Comparison of ENCODE assay signal across 1 cellular context in the genomic region with DNA sequence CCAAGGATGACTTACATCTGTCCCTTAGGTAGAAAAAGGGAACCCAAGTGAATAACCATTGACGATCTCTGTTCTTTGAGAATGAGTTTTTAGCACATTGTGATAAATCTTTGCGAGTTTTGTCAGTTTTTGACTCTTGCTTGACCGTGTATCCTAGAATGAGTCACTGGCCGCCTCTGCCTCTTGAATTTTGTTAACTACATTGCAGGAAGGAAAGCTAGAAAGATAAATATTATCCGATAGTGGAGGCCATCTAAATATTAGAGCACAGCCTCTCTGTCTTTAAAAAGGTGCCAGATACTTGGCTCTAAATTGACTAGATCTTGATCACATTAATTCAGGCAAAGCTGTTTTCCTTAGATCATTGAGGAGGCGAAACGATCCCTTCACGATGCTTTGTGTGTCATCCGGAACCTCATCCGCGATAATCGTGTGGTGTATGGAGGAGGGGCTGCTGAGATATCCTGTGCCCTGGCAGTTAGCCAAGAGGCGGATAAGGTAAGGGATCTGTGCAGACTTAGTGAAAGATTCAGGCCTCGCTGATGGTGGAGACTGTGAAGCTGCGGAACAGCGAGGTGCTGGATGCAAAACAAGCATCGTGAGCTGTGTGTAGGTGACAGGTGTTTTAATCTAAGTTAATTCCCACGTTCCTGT.
TF ChIP-seq lines count a peak whose summit lies in the region.

No MANE protein-coding gene starts in this region.

TF ChIP-seq in K562, 482 proteins besides CTCF, POLR2A, EP300 and RAD21:
- TF ChIP-seq NFIX (CRISPR knock-in tag; IDR thresholded peaks at IDR 0.05; ENCODE audit: low read depth) (peak; percentile 50), FOSL1 (tag; conservative IDR thresholded peaks at IDR 0.05) (peak; percentile 65), ETV1 (tag; conservative IDR thresholded peaks at IDR 0.05; ENCODE audit: low read depth) (peak; percentile 65; the same call in 1 of the 2 replicates), JUND (IDR thresholded peaks at IDR 0.05; ENCODE audit: borderline replicate concordance, low read depth, low read length) (peak; percentile 66), JUND (tag; IDR thresholded peaks at IDR 0.05; ENCODE audit: borderline replicate concordance, low read depth, low read length) (peak; percentile 30; the same call in 1 of the 3 replicates), RCOR1 (IDR thresholded peaks at IDR 0.05; ENCODE audit: borderline replicate concordance in 1 of 2, low read depth in 2 of 2, low read length in 2 of 2) (peak in 1 of 2 experiments; percentile 64; a peak in 1 of 4 replicates), SOX6 (IDR thresholded peaks at IDR 0.05) (peak; percentile 13; the same call in 1 of the 2 replicates), POLR2AphosphoS5 (IDR thresholded peaks at IDR 0.05; ENCODE audit: control insufficient read depth, insufficient read depth, low read depth, low read length) (peak; percentile 50; the same call in 1 of the 2 replicates), ARID1B (IDR thresholded peaks at IDR 0.05) (peak; percentile 48), ZBED1 (IDR thresholded peaks at IDR 0.05) (peak; percentile 86; the same call in 1 of the 2 replicates), SMARCA4 (IDR thresholded peaks at IDR 0.05) (peak; percentile 37; the same call in 1 of the 2 replicates), NFIC (IDR thresholded peaks at IDR 0.05) (peak; percentile 96)
- TF ChIP-seq, protein P1, sequence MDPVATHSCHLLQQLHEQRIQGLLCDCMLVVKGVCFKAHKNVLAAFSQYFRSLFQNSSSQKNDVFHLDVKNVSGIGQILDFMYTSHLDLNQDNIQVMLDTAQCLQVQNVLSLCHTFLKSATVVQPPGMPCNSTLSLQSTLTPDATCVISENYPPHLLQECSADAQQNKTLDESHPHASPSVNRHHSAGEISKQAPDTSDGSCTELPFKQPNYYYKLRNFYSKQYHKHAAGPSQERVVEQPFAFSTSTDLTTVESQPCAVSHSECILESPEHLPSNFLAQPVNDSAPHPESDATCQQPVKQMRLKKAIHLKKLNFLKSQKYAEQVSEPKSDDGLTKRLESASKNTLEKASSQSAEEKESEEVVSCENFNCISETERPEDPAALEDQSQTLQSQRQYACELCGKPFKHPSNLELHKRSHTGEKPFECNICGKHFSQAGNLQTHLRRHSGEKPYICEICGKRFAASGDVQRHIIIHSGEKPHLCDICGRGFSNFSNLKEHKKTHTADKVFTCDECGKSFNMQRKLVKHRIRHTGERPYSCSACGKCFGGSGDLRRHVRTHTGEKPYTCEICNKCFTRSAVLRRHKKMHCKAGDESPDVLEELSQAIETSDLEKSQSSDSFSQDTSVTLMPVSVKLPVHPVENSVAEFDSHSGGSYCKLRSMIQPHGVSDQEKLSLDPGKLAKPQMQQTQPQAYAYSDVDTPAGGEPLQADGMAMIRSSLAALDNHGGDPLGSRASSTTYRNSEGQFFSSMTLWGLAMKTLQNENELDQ (CRISPR knock-in tag; IDR thresholded peaks at IDR 0.05; ENCODE audit: borderline replicate concordance) = no peak
- TF ChIP-seq, protein P2, sequence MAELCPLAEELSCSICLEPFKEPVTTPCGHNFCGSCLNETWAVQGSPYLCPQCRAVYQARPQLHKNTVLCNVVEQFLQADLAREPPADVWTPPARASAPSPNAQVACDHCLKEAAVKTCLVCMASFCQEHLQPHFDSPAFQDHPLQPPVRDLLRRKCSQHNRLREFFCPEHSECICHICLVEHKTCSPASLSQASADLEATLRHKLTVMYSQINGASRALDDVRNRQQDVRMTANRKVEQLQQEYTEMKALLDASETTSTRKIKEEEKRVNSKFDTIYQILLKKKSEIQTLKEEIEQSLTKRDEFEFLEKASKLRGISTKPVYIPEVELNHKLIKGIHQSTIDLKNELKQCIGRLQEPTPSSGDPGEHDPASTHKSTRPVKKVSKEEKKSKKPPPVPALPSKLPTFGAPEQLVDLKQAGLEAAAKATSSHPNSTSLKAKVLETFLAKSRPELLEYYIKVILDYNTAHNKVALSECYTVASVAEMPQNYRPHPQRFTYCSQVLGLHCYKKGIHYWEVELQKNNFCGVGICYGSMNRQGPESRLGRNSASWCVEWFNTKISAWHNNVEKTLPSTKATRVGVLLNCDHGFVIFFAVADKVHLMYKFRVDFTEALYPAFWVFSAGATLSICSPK (IDR thresholded peaks at IDR 0.05; ENCODE audit: borderline replicate concordance) = no peak
- TF ChIP-seq, protein P3, sequence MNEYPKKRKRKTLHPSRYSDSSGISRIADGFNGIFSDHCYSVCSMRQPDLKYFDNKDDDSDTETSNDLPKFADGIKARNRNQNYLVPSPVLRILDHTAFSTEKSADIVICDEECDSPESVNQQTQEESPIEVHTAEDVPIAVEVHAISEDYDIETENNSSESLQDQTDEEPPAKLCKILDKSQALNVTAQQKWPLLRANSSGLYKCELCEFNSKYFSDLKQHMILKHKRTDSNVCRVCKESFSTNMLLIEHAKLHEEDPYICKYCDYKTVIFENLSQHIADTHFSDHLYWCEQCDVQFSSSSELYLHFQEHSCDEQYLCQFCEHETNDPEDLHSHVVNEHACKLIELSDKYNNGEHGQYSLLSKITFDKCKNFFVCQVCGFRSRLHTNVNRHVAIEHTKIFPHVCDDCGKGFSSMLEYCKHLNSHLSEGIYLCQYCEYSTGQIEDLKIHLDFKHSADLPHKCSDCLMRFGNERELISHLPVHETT (CRISPR knock-in tag; conservative IDR thresholded peaks at IDR 0.05 in 1 of 2, IDR thresholded peaks at IDR 0.05 in 1 of 2) = no peak
